1 cellular context compared by ENCODE assay signal in genomic region chr6:17395112-17395511, GRCh38.
TF ChIP-seq lines count a peak whose summit lies in the region.

No MANE protein-coding gene starts in this region.

TF ChIP-seq in IMR-90, 13 proteins besides CTCF, POLR2A, EP300 and RAD21 (continued from another document):
- TF ChIP-seq, protein P1, sequence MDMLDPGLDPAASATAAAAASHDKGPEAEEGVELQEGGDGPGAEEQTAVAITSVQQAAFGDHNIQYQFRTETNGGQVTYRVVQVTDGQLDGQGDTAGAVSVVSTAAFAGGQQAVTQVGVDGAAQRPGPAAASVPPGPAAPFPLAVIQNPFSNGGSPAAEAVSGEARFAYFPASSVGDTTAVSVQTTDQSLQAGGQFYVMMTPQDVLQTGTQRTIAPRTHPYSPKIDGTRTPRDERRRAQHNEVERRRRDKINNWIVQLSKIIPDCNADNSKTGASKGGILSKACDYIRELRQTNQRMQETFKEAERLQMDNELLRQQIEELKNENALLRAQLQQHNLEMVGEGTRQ (IDR thresholded peaks at IDR 0.05; ENCODE audit: low read depth, low read length), result no peak
- no peak for TF ChIP-seq CHD1 (IDR thresholded peaks at IDR 0.05; ENCODE audit: low read depth, low read length)
